Comparison of ENCODE assay signal across 8 cellular contexts in the genomic region with DNA sequence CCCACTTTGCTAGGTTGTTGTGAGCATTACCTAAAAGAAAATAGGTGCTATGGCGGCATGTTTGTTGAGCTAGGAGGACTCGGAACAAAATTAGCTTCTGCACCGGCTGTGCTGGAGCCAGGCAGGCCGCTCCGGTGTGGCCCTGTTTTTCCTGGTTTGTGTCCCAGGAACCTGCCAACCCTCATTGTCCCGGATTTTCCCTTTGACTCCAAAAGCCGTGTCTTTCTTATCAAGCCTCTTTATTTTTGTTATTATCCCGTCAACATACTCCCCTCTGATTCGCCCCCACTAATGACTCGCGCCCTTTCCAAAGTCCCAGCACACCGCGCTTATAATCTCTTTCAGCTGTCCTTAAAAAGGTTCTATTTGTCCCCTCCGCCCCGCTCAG.
DNase-seq lines count a peak whose midpoint lies in the region; ATAC-seq and TF ChIP-seq lines count a peak whose summit lies in the region.

No MANE protein-coding gene starts in this region.

- peaks cover 20% of the 10 kb centered on the region for H3K4me1 Mint-ChIP-seq in GM23338
- H3K4me1 Mint-ChIP-seq in activated T-helper 17 cell treated with anti-CD3 and anti-CD28 coated beads, Interleukin-2, amount 50 U/mL, for 72 hours = no peaks in the 10 kb centered on the region

- no peak for DNase-seq in GM23338 (ENCODE audit: low spot score)
- DNase-seq in hepatocyte (ENCODE audit: low spot score) = no peak
- no peak for DNase-seq in HT-29 (ENCODE audit: low spot score)
- no peak for DNase-seq in NCI-H1105 treated with DMSO at 0.1 percent for 48 hours (lab: John Stamatoyannopoulos, UW)
- no peak for DNase-seq in GM19238 (ENCODE audit: insufficient read length, low spot score)

- peaks cover 16% of the 10 kb centered on the region for H3K27me3 Mint-ChIP-seq in GM23338 (ENCODE audit: insufficient read depth, low read depth, poor library complexity)
- peaks cover 16% of the 10 kb centered on the region for H3K27me3 Mint-ChIP-seq in activated T-helper 17 cell treated with anti-CD3 and anti-CD28 coated beads, Interleukin-2, amount 50 U/mL, for 72 hours

- H3F3A ChIP-seq in GM23338 (replicated peaks; ENCODE audit: low read depth) = 0 out of 2 replicates have a peak, but pooled peaks cover 6% of the 10 kb centered on the region

- H3K9me2 ChIP-seq in GM23338 (ENCODE audit: insufficient read depth) (peaks cover 10% of the 10 kb centered on the region), hepatocyte (replicated peaks; ENCODE audit: insufficient read depth) (no peaks in the 10 kb centered on the region)

- H4K20me1 ChIP-seq in GM23338 (replicated peaks; ENCODE audit: insufficient read depth) = no peaks in the 10 kb centered on the region
- H4K20me1 ChIP-seq in hepatocyte (ENCODE audit: insufficient read depth, poor library complexity, severe bottlenecking) = no peaks in the 10 kb centered on the region

- no peaks in the 10 kb centered on the region for H3K79me2 ChIP-seq in GM23338 (replicated peaks; ENCODE audit: insufficient read depth)
- H3K79me2 ChIP-seq in hepatocyte = no peaks in the 10 kb centered on the region

- H3K4me3 ChIP-seq in GM23338 = peak overlapping the region; percentile 56
- peak overlapping the region; percentile 19 for H3K4me3 ChIP-seq in hepatocyte
- peak overlapping the region; percentile 68 for H3K4me3 ChIP-seq in skeletal muscle satellite cell (ENCODE audit: low read length)

- no peak overlapping the region for H3K27ac Mint-ChIP-seq in GM23338
- H3K27ac Mint-ChIP-seq in activated T-helper 17 cell treated with anti-CD3 and anti-CD28 coated beads, Interleukin-2, amount 50 U/mL, for 72 hours = no peak overlapping the region

- peaks cover 3% of the 10 kb centered on the region; the same call in 1 of the 3 replicates for H3K36me3 Mint-ChIP-seq in GM23338 (ENCODE audit: low read depth)
- no peaks in the 10 kb centered on the region for H3K36me3 Mint-ChIP-seq in activated T-helper 17 cell treated with anti-CD3 and anti-CD28 coated beads, Interleukin-2, amount 50 U/mL, for 72 hours (ENCODE audit: low read depth)

- ATAC-seq in GM23338 = peak; percentile 14
- ATAC-seq in activated T-helper 17 cell treated with anti-CD3 and anti-CD28 coated beads, Interleukin-2, amount 50 U/mL, for 72 hours (replicated peaks) = no peak
- no peak for ATAC-seq in HG02642 (IDR thresholded peaks at IDR 0.05; ENCODE audit: poor library complexity, unreplicated experiment)

- H3K4me3 Mint-ChIP-seq in GM23338 = peak overlapping the region; percentile 66
- peak overlapping the region; percentile 68 for H3K4me3 Mint-ChIP-seq in activated T-helper 17 cell treated with anti-CD3 and anti-CD28 coated beads, Interleukin-2, amount 50 U/mL, for 72 hours

- peaks cover 15% of the 10 kb centered on the region for H3K27me3 ChIP-seq in GM23338 (ENCODE audit: insufficient read depth)
- no peaks in the 10 kb centered on the region for H3K27me3 ChIP-seq in hepatocyte
- H3K27me3 ChIP-seq in skeletal muscle satellite cell (ENCODE audit: control insufficient read depth, insufficient read depth, low read length) = no peaks in the 10 kb centered on the region

- H2AFZ ChIP-seq in GM23338 (peak overlapping the region; percentile 98), hepatocyte (peak overlapping the region; percentile 70)

- peak overlapping the region; percentile 75 for H3K9ac ChIP-seq in skeletal muscle satellite cell (ENCODE audit: low read depth, low read length)

- TF ChIP-seq CTCF in GM23338 (conservative IDR thresholded peaks at IDR 0.05; ENCODE audit: low read depth in 2 of 2) (no peak), hepatocyte (IDR thresholded peaks at IDR 0.05; ENCODE audit: poor library complexity) (no peak)

- H3K9me3 ChIP-seq in hepatocyte (ENCODE audit: low read depth) (no peaks in the 10 kb centered on the region), skeletal muscle satellite cell (replicated peaks; ENCODE audit: low read length) (no peaks in the 10 kb centered on the region)

- H3K36me3 ChIP-seq in GM23338 (ENCODE audit: insufficient read depth) (no peaks in the 10 kb centered on the region), hepatocyte (replicated peaks; ENCODE audit: insufficient read depth, low read depth) (no peaks in the 10 kb centered on the region), skeletal muscle satellite cell (ENCODE audit: insufficient read depth, low read length) (no peaks in the 10 kb centered on the region)

- peak overlapping the region; percentile 52; the same call in 1 of the 2 replicates for H3K27ac ChIP-seq in GM23338 (ENCODE audit: low read depth)
- peak overlapping the region; percentile 32 for H3K27ac ChIP-seq in hepatocyte

- H3K4me2 ChIP-seq in GM23338 = peak overlapping the region; percentile 90
- peak overlapping the region; percentile 82 for H3K4me2 ChIP-seq in hepatocyte
- H3K4me2 ChIP-seq in skeletal muscle satellite cell (ENCODE audit: low read length) = peak overlapping the region; percentile 82

- 70% methylated on average over 14 of the region's 15 CpGs for WGBS in hepatocyte (ENCODE audit: low lambda C conversion rate, missing lambda C conversion rate)

- H3K4me1 ChIP-seq in GM23338 (ENCODE audit: insufficient read depth) (peaks cover 11% of the 10 kb centered on the region), hepatocyte (ENCODE audit: insufficient read depth) (no peaks in the 10 kb centered on the region), skeletal muscle satellite cell (ENCODE audit: control insufficient read depth, insufficient read depth, low read length) (peaks cover 41% of the 10 kb centered on the region)

- 0 out of 3 replicates have a peak, but pooled peaks cover 3% of the 10 kb centered on the region for H3K9me3 Mint-ChIP-seq in GM23338
- no peaks in the 10 kb centered on the region for H3K9me3 Mint-ChIP-seq in activated T-helper 17 cell treated with anti-CD3 and anti-CD28 coated beads, Interleukin-2, amount 50 U/mL, for 72 hours

TF ChIP-seq in GM23338, 12 proteins besides CTCF, POLR2A, EP300 and RAD21 (continues in another document):
- TF ChIP-seq CREB1 (CRISPR knock-in tag; IDR thresholded peaks at IDR 0.05; ENCODE audit: low read depth) = no peak
- no peak for TF ChIP-seq POLR2AphosphoS5 (IDR thresholded peaks at IDR 0.05; ENCODE audit: low read depth)
- no peak for TF ChIP-seq ZNF114 (CRISPR knock-in tag; IDR thresholded peaks at IDR 0.05)
- TF ChIP-seq EZH2phosphoT487 (IDR thresholded peaks at IDR 0.05; ENCODE audit: unreplicated experiment) = no peak
- TF ChIP-seq STAT1 (IDR thresholded peaks at IDR 0.05; ENCODE audit: unreplicated experiment) = no peak
- no peak for TF ChIP-seq ZNF331 (CRISPR knock-in tag; IDR thresholded peaks at IDR 0.05; ENCODE audit: low read depth)
- TF ChIP-seq, protein P1, sequence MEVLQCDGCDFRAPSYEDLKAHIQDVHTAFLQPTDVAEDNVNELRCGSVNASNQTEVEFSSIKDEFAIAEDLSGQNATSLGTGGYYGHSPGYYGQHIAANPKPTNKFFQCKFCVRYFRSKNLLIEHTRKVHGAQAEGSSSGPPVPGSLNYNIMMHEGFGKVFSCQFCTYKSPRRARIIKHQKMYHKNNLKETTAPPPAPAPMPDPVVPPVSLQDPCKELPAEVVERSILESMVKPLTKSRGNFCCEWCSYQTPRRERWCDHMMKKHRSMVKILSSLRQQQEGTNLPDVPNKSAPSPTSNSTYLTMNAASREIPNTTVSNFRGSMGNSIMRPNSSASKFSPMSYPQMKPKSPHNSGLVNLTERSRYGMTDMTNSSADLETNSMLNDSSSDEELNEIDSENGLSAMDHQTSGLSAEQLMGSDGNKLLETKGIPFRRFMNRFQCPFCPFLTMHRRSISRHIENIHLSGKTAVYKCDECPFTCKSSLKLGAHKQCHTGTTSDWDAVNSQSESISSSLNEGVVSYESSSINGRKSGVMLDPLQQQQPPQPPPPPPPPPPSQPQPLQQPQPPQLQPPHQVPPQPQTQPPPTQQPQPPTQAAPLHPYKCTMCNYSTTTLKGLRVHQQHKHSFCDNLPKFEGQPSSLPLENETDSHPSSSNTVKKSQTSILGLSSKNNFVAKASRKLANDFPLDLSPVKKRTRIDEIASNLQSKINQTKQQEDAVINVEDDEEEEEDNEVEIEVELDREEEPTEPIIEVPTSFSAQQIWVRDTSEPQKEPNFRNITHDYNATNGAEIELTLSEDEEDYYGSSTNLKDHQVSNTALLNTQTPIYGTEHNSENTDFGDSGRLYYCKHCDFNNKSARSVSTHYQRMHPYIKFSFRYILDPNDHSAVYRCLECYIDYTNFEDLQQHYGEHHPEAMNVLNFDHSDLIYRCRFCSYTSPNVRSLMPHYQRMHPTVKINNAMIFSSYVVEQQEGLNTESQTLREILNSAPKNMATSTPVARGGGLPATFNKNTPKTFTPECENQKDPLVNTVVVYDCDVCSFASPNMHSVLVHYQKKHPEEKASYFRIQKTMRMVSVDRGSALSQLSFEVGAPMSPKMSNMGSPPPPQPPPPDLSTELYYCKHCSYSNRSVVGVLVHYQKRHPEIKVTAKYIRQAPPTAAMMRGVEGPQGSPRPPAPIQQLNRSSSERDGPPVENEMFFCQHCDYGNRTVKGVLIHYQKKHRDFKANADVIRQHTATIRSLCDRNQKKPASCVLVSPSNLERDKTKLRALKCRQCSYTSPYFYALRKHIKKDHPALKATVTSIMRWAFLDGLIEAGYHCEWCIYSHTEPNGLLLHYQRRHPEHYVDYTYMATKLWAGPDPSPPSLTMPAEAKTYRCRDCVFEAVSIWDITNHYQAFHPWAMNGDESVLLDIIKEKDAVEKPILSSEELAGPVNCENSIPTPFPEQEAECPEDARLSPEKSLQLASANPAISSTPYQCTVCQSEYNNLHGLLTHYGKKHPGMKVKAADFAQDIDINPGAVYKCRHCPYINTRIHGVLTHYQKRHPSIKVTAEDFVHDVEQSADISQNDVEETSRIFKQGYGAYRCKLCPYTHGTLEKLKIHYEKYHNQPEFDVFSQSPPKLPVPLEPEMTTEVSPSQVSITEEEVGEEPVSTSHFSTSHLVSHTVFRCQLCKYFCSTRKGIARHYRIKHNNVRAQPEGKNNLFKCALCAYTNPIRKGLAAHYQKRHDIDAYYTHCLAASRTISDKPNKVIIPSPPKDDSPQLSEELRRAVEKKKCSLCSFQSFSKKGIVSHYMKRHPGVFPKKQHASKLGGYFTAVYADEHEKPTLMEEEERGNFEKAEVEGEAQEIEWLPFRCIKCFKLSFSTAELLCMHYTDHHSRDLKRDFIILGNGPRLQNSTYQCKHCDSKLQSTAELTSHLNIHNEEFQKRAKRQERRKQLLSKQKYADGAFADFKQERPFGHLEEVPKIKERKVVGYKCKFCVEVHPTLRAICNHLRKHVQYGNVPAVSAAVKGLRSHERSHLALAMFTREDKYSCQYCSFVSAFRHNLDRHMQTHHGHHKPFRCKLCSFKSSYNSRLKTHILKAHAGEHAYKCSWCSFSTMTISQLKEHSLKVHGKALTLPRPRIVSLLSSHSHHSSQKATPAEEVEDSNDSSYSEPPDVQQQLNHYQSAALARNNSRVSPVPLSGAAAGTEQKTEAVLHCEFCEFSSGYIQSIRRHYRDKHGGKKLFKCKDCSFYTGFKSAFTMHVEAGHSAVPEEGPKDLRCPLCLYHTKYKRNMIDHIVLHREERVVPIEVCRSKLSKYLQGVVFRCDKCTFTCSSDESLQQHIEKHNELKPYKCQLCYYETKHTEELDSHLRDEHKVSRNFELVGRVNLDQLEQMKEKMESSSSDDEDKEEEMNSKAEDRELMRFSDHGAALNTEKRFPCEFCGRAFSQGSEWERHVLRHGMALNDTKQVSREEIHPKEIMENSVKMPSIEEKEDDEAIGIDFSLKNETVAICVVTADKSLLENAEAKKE (CRISPR knock-in tag; IDR thresholded peaks at IDR 0.05) = no peak
